In genomic region chr9:98117984-98118639, GRCh38 we compare ENCODE assay signal across 8 cellular contexts. TPM values are rescaled to one million over a fixed set of nuclear protein-coding genes. Genes with fewer than 3 reads are reported as not detected.
DNase-seq lines count a peak whose midpoint lies in the region; ATAC-seq and TF ChIP-seq lines count a peak whose summit lies in the region.

No MANE protein-coding gene starts in this region.

- H3K27me3 ChIP-seq in prostate gland (replicated peaks; ENCODE audit: insufficient read depth) (no peaks in the 10 kb centered on the region), thyroid gland (no peaks in the 10 kb centered on the region)

- no peak for DNase-seq in Right ventricle myocardium superior
- no peak for DNase-seq in cardiac septum (ENCODE audit: low spot score)
- DNase-seq in NOMO-1 treated with DMSO at 0.1 percent for 48 hours (lab: John Stamatoyannopoulos, UW; ENCODE audit: unreplicated experiment), result peak; percentile 78
- DNase-seq in activated T-cell treated with anti-CD3 and anti-CD28 coated beads for 48 hours (ENCODE audit: low read depth), result peak; percentile 31
- DNase-seq in fibroblast of the aortic adventitia (ENCODE audit: low read depth), result no peak
- DNase-seq in prostate gland (ENCODE audit: low spot score), result peak; percentile 32
- no peak for DNase-seq in thyroid gland

- H3K36me3 ChIP-seq in prostate gland (no peaks in the 10 kb centered on the region), thyroid gland (no peaks in the 10 kb centered on the region)

- intact Hi-C loops in Right ventricle myocardium superior (cut with DNase I), result no loop called here
- intact Hi-C loops in cardiac septum (cut with DNase I), result no loop called here
- intact Hi-C loops in prostate gland (cut with DNase I), result no loop called here
- intact Hi-C loops in thyroid gland (cut with DNase I), result no loop called here

- H3K4me1 ChIP-seq in prostate gland (replicated peaks), result peaks cover 7% of the 10 kb centered on the region
- H3K4me1 ChIP-seq in thyroid gland, result peaks cover 0 to 20% of the 10 kb centered on the region in 2 donors

- H3K9me3 ChIP-seq in prostate gland (no peaks in the 10 kb centered on the region), thyroid gland (no peaks in the 10 kb centered on the region)

- peak overlapping the region; percentile 81 to 88 for H3K27ac ChIP-seq in prostate gland
- no peak overlapping the region for H3K27ac ChIP-seq in thyroid gland

- no peak for TF ChIP-seq POLR2A in prostate gland (IDR thresholded peaks at IDR 0.05)
- no peak for TF ChIP-seq POLR2A in thyroid gland (IDR thresholded peaks at IDR 0.05)

- 47% methylated on average over 5 of the region's 5 CpGs for WGBS in prostate gland
- 84 to 88% methylated on average over 5 of the region's 5 CpGs for WGBS in thyroid gland, 2 donors

- H3K4me3 ChIP-seq in fibroblast of the aortic adventitia (ENCODE audit: low read depth, low read length), result peak overlapping the region; percentile 71
- peak overlapping the region; percentile 62 to 63 for H3K4me3 ChIP-seq in prostate gland
- no peak overlapping the region for H3K4me3 ChIP-seq in thyroid gland (replicated peaks in 1 of 3)

- TF ChIP-seq CTCF in fibroblast of the aortic adventitia (IDR thresholded peaks at IDR 0.05; ENCODE audit: insufficient read depth, low read length) (no peak), prostate gland (IDR thresholded peaks at IDR 0.05) (peak in 1 of 4 experiments; percentile 30), thyroid gland (IDR thresholded peaks at IDR 0.05) (no peak)

- peak; percentile 18 for ATAC-seq in Right ventricle myocardium superior (ENCODE audit: poor library complexity)
- ATAC-seq in HG02938 (IDR thresholded peaks at IDR 0.05; ENCODE audit: unreplicated experiment), result peak; percentile 65

RNA-seq across cellular contexts. Expression of gene TRIM14, which starts 0.9 kb away (rescaled TPM):
- 4.9 TPM for total RNA-seq in Right ventricle myocardium superior
- total RNA-seq in cardiac septum, result 1.8 TPM
- 0.81 and 2.0 TPM in 2 replicates for total RNA-seq in fibroblast of the aortic adventitia (ENCODE audit: low replicate concordance)
- total RNA-seq in prostate gland, result 10 to 100 TPM; 23.4 to 24.3 TPM
- 1 to 10 TPM; 3.9 to 8.1 (median 5.2) TPM for total RNA-seq in thyroid gland

Comparison
In these comparisons a context has a peak if more than half of its experiments do, and no peak if none do; other contexts are left out.
1. DNase-seq: peak in NOMO-1 treated with DMSO at 0.1 percent for 48 hours (single experiment), activated T-cell treated with anti-CD3 and anti-CD28 coated beads for 48 hours (single experiment) and prostate gland (single experiment); none in Right ventricle myocardium superior (single experiment), cardiac septum (single experiment), fibroblast of the aortic adventitia (single experiment) and thyroid gland (0 of 2).
2. H3K4me3 ChIP-seq: peak in fibroblast of the aortic adventitia (single experiment) and prostate gland (2 of 2); none in thyroid gland (0 of 3).
3. H3K27ac ChIP-seq: peak in prostate gland (2 of 2); none in thyroid gland (0 of 3).